In the genomic region with DNA sequence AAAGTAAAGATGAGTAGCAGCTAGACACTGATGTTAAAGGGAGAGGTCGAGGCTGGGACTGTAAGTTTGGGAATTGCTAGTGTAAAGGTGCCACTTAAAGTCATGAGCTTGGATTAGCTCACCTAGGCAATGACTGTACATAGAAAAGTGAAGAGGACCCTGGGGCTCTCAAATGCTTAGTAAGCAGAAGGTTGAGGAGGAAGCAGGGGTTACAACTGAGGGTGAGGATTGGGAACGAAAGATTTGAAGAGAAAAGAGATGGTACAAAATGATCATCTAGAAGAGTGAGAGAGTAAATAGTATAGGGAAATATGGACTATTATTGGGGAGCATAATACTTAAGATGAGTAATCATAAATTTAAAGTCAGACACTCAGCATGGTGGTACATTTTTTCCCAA, we compare ENCODE assay signal across 24 cellular contexts.
"Had no signal": no experiment of that assay in that cellular context is flagged by ENCODE, and none has a peak within 500 bp of the region (broad histone marks: within the 10 kb centered on the region; RNA-seq: fewer than 3 reads in every experiment).

No MANE protein-coding gene starts in this region.

- H3K27me3 Mint-ChIP-seq: activated naive CD8-positive, alpha-beta T cell; activated T-cell treated with anti-CD3 and anti-CD28 coated beads, Interleukin-2, amount 50 U/mL, for 24 hours; activated T-helper 17 cell treated with anti-CD3 and anti-CD28 coated beads, Interleukin-2, amount 50 U/mL, for 72 hours had no signal

- H3K4me3 ChIP-seq: adrenal gland, coronary artery, gastroesophageal sphincter, heart left ventricle, upper lobe of right lung had no signal

- H3K27ac ChIP-seq: adrenal gland, coronary artery, gastroesophageal sphincter, heart left ventricle, upper lobe of right lung had no signal

- H3K4me3 Mint-ChIP-seq: activated naive CD8-positive, alpha-beta T cell; activated T-cell treated with anti-CD3 and anti-CD28 coated beads, Interleukin-2, amount 50 U/mL, for 24 hours; activated T-helper 17 cell treated with anti-CD3 and anti-CD28 coated beads, Interleukin-2, amount 50 U/mL, for 72 hours; naive thymus-derived CD4-positive, alpha-beta T cell; neural crest cell; T-helper 1 cell treated with Interleukin-12 subunit alpha and Interleukin-12 subunit beta and Interleukin-4 antibody, amounts not matched to agents 30 μg/mL and 1 μg/mL, for 36 hours; WTC11 had no signal

- H3K27ac Mint-ChIP-seq: activated naive CD8-positive, alpha-beta T cell; activated T-cell treated with anti-CD3 and anti-CD28 coated beads, Interleukin-2, amount 50 U/mL, for 24 hours; activated T-helper 17 cell treated with anti-CD3 and anti-CD28 coated beads, Interleukin-2, amount 50 U/mL, for 72 hours; naive thymus-derived CD4-positive, alpha-beta T cell; T-helper 1 cell treated with Interleukin-12 subunit alpha and Interleukin-12 subunit beta and Interleukin-4 antibody, amounts not matched to agents 30 μg/mL and 1 μg/mL, for 36 hours; WTC11 had no signal

- H3K36me3 ChIP-seq: adrenal gland, gastroesophageal sphincter, heart left ventricle, upper lobe of right lung had no signal

- H3K27me3 ChIP-seq: adrenal gland, gastroesophageal sphincter, heart left ventricle, upper lobe of right lung had no signal

- H3K4me1 Mint-ChIP-seq: activated T-helper 17 cell treated with anti-CD3 and anti-CD28 coated beads, Interleukin-2, amount 50 U/mL, for 72 hours; neural crest cell had no signal

- H3K9me3 ChIP-seq: gastroesophageal sphincter, heart left ventricle, upper lobe of right lung had no signal

- ATAC-seq: activated T-helper 17 cell treated with anti-CD3 and anti-CD28 coated beads, Interleukin-2, amount 50 U/mL, for 72 hours; heart left ventricle; left cardiac atrium; naive thymus-derived CD4-positive, alpha-beta T cell; sciatic nerve; stimulated activated naive CD8-positive, alpha-beta T cell treated with anti-CD3 and anti-CD28 coated beads, Interleukin-15, Interleukin-2, amounts not matched to agents 100 U/mL and 50 U/mL, for 24 hours; upper lobe of right lung; WTC11 had no signal

- DNase-seq: activated CD4-positive, alpha-beta T cell treated with anti-CD3 and anti-CD28 coated beads, Interleukin-2, amount 50 U/mL, for 4 hours; activated CD8-positive, alpha-beta memory T cell treated with anti-CD3 and anti-CD28 coated beads for 24 hours; activated CD8-positive, alpha-beta memory T cell treated with anti-CD3 and anti-CD28 coated beads, Interleukin-2, amount 50 U/mL, for 4 hours; activated naive CD4-positive, alpha-beta T cell; activated T-cell treated with anti-CD3 and anti-CD28 coated beads, Interleukin-2, amount 50 U/mL, for 24 hours; cerebellar nuclear complex; heart left ventricle; islet precursor cell; left cardiac atrium; naive thymus-derived CD4-positive, alpha-beta T cell; occipital lobe; stimulated activated CD4-positive, alpha-beta T cell treated with anti-CD3 and anti-CD28 coated beads, Interleukin-4, amount 100 ng/mL, for 1 hour; stimulated activated naive CD8-positive, alpha-beta T cell treated with anti-CD3 and anti-CD28 coated beads, Interleukin-15, Interleukin-2, amounts not matched to agents 100 U/mL and 50 U/mL, for 24 hours; T1000; upper lobe of right lung had no signal

- H3K36me3 Mint-ChIP-seq: WTC11 had no signal

- H3K9me3 Mint-ChIP-seq: activated T-cell treated with anti-CD3 and anti-CD28 coated beads, Interleukin-2, amount 50 U/mL, for 24 hours; activated T-helper 17 cell treated with anti-CD3 and anti-CD28 coated beads, Interleukin-2, amount 50 U/mL, for 72 hours; naive thymus-derived CD4-positive, alpha-beta T cell; T-helper 1 cell treated with Interleukin-12 subunit alpha and Interleukin-12 subunit beta and Interleukin-4 antibody, amounts not matched to agents 30 μg/mL and 1 μg/mL, for 36 hours; WTC11 had no signal

- H3K4me1 ChIP-seq: adrenal gland, gastroesophageal sphincter, heart left ventricle, upper lobe of right lung had no signal
